Comparison of ENCODE assay signal across 28 cellular contexts in the genomic region with DNA sequence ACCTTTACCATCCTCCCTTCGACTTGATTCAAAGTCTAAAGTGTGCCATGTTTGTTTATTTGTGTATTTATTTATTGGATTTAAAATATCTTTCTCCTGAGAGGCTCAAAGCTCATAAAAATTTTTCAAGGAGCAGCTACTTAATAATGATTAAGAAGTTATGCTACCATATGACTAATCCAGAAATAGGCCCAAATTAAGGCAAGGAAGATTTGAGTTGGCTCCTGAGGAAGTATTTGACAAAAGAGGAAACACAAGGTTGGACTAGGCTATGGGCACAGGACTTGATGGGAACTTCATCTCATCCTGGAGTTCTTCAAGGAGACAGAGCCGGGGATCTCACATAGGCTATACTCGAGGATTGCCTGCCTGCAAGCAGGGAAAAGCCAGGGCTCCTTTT. TPM values are rescaled to one million over a fixed set of nuclear protein-coding genes. Genes with fewer than 3 reads are reported as not detected.
A peak's percentile ranks its signal among the peaks of the same experiment; 100 is the strongest.
DNase-seq lines count a peak whose midpoint lies in the region; ATAC-seq and TF ChIP-seq lines count a peak whose summit lies in the region.
"Had no signal": no experiment of that assay in that cellular context is flagged by ENCODE, and none has a peak within 500 bp of the region (broad histone marks: within the 10 kb centered on the region; RNA-seq: fewer than 3 reads in every experiment).

No MANE protein-coding gene starts in this region.

- H3K4me3 ChIP-seq in psoas muscle = no peak overlapping the region
- H3K4me3 ChIP-seq: esophagus squamous epithelium, right lobe of liver, stomach had no signal

- H3K27ac Mint-ChIP-seq in HFFc6 = peak overlapping the region; percentile 67
- peak overlapping the region; percentile 39 for H3K27ac Mint-ChIP-seq in dendritic cell treated with granulocyte-macrophage colony-stimulating factor and Interleukin-4, amounts not matched to agents 40 ng/mL and 50 ng/mL, for 4 days
- no peak overlapping the region for H3K27ac Mint-ChIP-seq in activated CD4-positive, alpha-beta T cell treated with anti-CD3 and anti-CD28 coated beads for 36 hours
- H3K27ac Mint-ChIP-seq: activated CD8-positive, alpha-beta T cell treated with anti-CD3 and anti-CD28 coated beads for 36 hours; activated T-helper 1 cell treated with anti-CD3 and anti-CD28 coated beads, Interleukin-12 subunit alpha, Interleukin-12 subunit beta, Interleukin-2, Interleukin-4 antibody, amounts not matched to agents 30 ng/mL and 10 ng/mL and 1 ng/mL, durations not matched to agents 14 hours and 24 hours and 36 hours had no signal

- CTCF ChIA-PET in activated CD4-positive, alpha-beta T cell treated with anti-CD3 and anti-CD28 coated beads for 36 hours (lab: Charles Lee) = interaction anchor here (0.6 to 0.8 kb wide), 4 partner anchors 33 to 199 kb away, joined by 3 to 4 read pairs (median 3); no protein-coding TSS in a partner anchor

- intact Hi-C loops in dendritic cell treated with granulocyte-macrophage colony-stimulating factor and Interleukin-4, amounts not matched to agents 40 ng/mL and 50 ng/mL, for 4 days (cut with micrococcal nuclease) = no loop called here
- intact Hi-C loops in psoas muscle (cut with DNase I) = loop anchor here (5.0 kb wide), 1 partner anchor 39 kb away; no protein-coding TSS in a partner anchor
- intact Hi-C loops in activated CD4-positive, alpha-beta T cell treated with anti-CD3 and anti-CD28 coated beads for 36 hours (cut with DNase I, micrococcal nuclease) = no loop called here

- peak overlapping the region; percentile 77 for H3K27ac ChIP-seq in psoas muscle
- H3K27ac ChIP-seq: esophagus squamous epithelium, foreskin keratinocyte, right lobe of liver, stomach had no signal

- H3K27me3 ChIP-seq in psoas muscle (ENCODE audit: insufficient read depth in 3 of 3, low read length in 2 of 3) = no peaks in the 10 kb centered on the region
- H3K27me3 ChIP-seq: esophagus squamous epithelium, foreskin keratinocyte, right lobe of liver, stomach had no signal

- H3K36me3 ChIP-seq in psoas muscle (ENCODE audit: insufficient read depth in 1 of 2, low read depth in 1 of 2) = no peaks in the 10 kb centered on the region
- H3K36me3 ChIP-seq: esophagus squamous epithelium, right lobe of liver, stomach had no signal

- no peak for ATAC-seq in psoas muscle
- no peak for ATAC-seq in activated CD4-positive, alpha-beta T cell treated with anti-CD3 and anti-CD28 coated beads for 36 hours
- no peak for ATAC-seq in GM19463 (IDR thresholded peaks at IDR 0.05; ENCODE audit: unreplicated experiment)
- ATAC-seq: activated CD8-positive, alpha-beta T cell treated with anti-CD3 and anti-CD28 coated beads for 36 hours; right lobe of liver had no signal

- H3K4me3 Mint-ChIP-seq in HFFc6 = no peak overlapping the region
- no peak overlapping the region for H3K4me3 Mint-ChIP-seq in dendritic cell treated with granulocyte-macrophage colony-stimulating factor and Interleukin-4, amounts not matched to agents 40 ng/mL and 50 ng/mL, for 4 days
- no peak overlapping the region for H3K4me3 Mint-ChIP-seq in activated CD4-positive, alpha-beta T cell treated with anti-CD3 and anti-CD28 coated beads for 36 hours
- H3K4me3 Mint-ChIP-seq: activated CD8-positive, alpha-beta T cell treated with anti-CD3 and anti-CD28 coated beads for 36 hours; activated T-helper 1 cell treated with anti-CD3 and anti-CD28 coated beads, Interleukin-12 subunit alpha, Interleukin-12 subunit beta, Interleukin-2, Interleukin-4 antibody, amounts not matched to agents 30 ng/mL and 10 ng/mL and 1 ng/mL, durations not matched to agents 14 hours and 24 hours and 36 hours; neural crest cell had no signal

- no peaks in the 10 kb centered on the region for H3K9me3 ChIP-seq in psoas muscle
- H3K9me3 ChIP-seq: esophagus squamous epithelium, right lobe of liver, stomach had no signal

- DNase-seq in CD1c-positive myeloid dendritic cell (ENCODE audit: extremely low spot score) (peak; percentile 63), HFFc6 (peak; percentile 7), psoas muscle (no peak), hippocampal formation (lab: John Stamatoyannopoulos, UW) (no peak)
- DNase-seq in activated CD4-positive, alpha-beta T cell treated with anti-CD3 and anti-CD28 coated beads for 36 hours = no peak
- DNase-seq: activated CD4-positive, alpha-beta T cell treated with anti-CD3 and anti-CD28 coated beads for 1 hour; activated CD8-positive, alpha-beta memory T cell treated with anti-CD3 and anti-CD28 coated beads, Interleukin-2, amount 50 U/mL, for 48 hours; activated CD8-positive, alpha-beta T cell treated with anti-CD3 and anti-CD28 coated beads for 36 hours; activated naive CD4-positive, alpha-beta T cell treated with Interleukin-2 at 50 U/mL for 16 hours; cerebellar nuclear complex; COR-L47; esophagus squamous epithelium; foreskin keratinocyte; GF-D8; KG1; MM.1S; NCI-H1105 treated with DMSO at 0.1 percent for 48 hours; NCI-H2029 treated with DMSO at 0.1 percent for 48 hours; NCI-H524 treated with DMSO at 0.1 percent for 48 hours; right lobe of liver; SHP77 treated with DMSO at 0.1 percent for 48 hours; stimulated activated CD4-positive, alpha-beta T cell treated with anti-CD3 and anti-CD28 coated beads, Interleukin-12 subunit alpha, Interleukin-12 subunit beta, amount 100 ng/mL, for 4 hours; stimulated activated CD4-positive, alpha-beta T cell treated with anti-CD3 and anti-CD28 coated beads, Interleukin-2, amount 100 ng/mL, for 48 hours; stomach had no signal

- no peaks in the 10 kb centered on the region for H3K27me3 Mint-ChIP-seq in HFFc6 (ENCODE audit: insufficient read depth)
- H3K27me3 Mint-ChIP-seq in dendritic cell treated with granulocyte-macrophage colony-stimulating factor and Interleukin-4, amounts not matched to agents 40 ng/mL and 50 ng/mL, for 4 days = no peaks in the 10 kb centered on the region
- no peaks in the 10 kb centered on the region for H3K27me3 Mint-ChIP-seq in activated CD4-positive, alpha-beta T cell treated with anti-CD3 and anti-CD28 coated beads for 36 hours
- H3K27me3 Mint-ChIP-seq: activated CD8-positive, alpha-beta T cell treated with anti-CD3 and anti-CD28 coated beads for 36 hours had no signal

- H3K36me3 Mint-ChIP-seq in HFFc6 (ENCODE audit: low read depth) = no peaks in the 10 kb centered on the region
- H3K36me3 Mint-ChIP-seq in dendritic cell treated with granulocyte-macrophage colony-stimulating factor and Interleukin-4, amounts not matched to agents 40 ng/mL and 50 ng/mL, for 4 days (ENCODE audit: low read depth) = no peaks in the 10 kb centered on the region
- H3K36me3 Mint-ChIP-seq in activated CD4-positive, alpha-beta T cell treated with anti-CD3 and anti-CD28 coated beads for 36 hours (ENCODE audit: low read depth) = no peaks in the 10 kb centered on the region

- peaks cover 37% of the 10 kb centered on the region for H3K4me1 ChIP-seq in psoas muscle
- H3K4me1 ChIP-seq: right lobe of liver had no signal

- no peaks in the 10 kb centered on the region for H3K9me3 Mint-ChIP-seq in HFFc6
- H3K9me3 Mint-ChIP-seq in dendritic cell treated with granulocyte-macrophage colony-stimulating factor and Interleukin-4, amounts not matched to agents 40 ng/mL and 50 ng/mL, for 4 days = no peaks in the 10 kb centered on the region
- no peaks in the 10 kb centered on the region for H3K9me3 Mint-ChIP-seq in activated CD4-positive, alpha-beta T cell treated with anti-CD3 and anti-CD28 coated beads for 36 hours (ENCODE audit: low read depth)
- H3K9me3 Mint-ChIP-seq: activated CD8-positive, alpha-beta T cell treated with anti-CD3 and anti-CD28 coated beads for 36 hours; activated T-helper 1 cell treated with anti-CD3 and anti-CD28 coated beads, Interleukin-12 subunit alpha, Interleukin-12 subunit beta, Interleukin-2, Interleukin-4 antibody, amounts not matched to agents 30 ng/mL and 10 ng/mL and 1 ng/mL, durations not matched to agents 14 hours and 24 hours and 36 hours; neural crest cell had no signal

- TF ChIP-seq CTCF in HFFc6 (IDR thresholded peaks at IDR 0.05) = no peak
- no peak for TF ChIP-seq CTCF in psoas muscle (IDR thresholded peaks at IDR 0.05)

- H3K4me1 Mint-ChIP-seq in HFFc6 (ENCODE audit: low read depth) = peaks cover 68% of the 10 kb centered on the region
- H3K4me1 Mint-ChIP-seq in dendritic cell treated with granulocyte-macrophage colony-stimulating factor and Interleukin-4, amounts not matched to agents 40 ng/mL and 50 ng/mL, for 4 days (ENCODE audit: low read depth) = peaks cover 35% of the 10 kb centered on the region
- no peaks in the 10 kb centered on the region for H3K4me1 Mint-ChIP-seq in activated CD4-positive, alpha-beta T cell treated with anti-CD3 and anti-CD28 coated beads for 36 hours

- POLR2A ChIA-PET in activated CD4-positive, alpha-beta T cell treated with anti-CD3 and anti-CD28 coated beads for 36 hours (lab: Charles Lee) = no interaction called here

- WGBS in psoas muscle, 3 donors = 63 to 87% (median 80%) methylated on average over 3 of the region's 3 CpGs

RNA-seq across cellular contexts. Expression of a gene that starts 22.4 kb away (rescaled TPM):
- 100 to 1,000 TPM; 153 to 172 (median 156) TPM for total RNA-seq in HFFc6 (2021; fragmentation: NEBNext Ultra II Directional; extraction: Animal tissue kit (Norgen Biotek cat#: 25700))
- total RNA-seq in psoas muscle = 100 to 1,000 TPM; 107 to 140 (median 123) TPM
- 100 to 1,000 TPM in 1 of 3 donors, 10 to 100 TPM in 2; 53.0 to 105 (median 95.3) TPM for polyA plus RNA-seq in psoas muscle
- total RNA-seq in activated CD4-positive, alpha-beta T cell treated with anti-CD3 and anti-CD28 coated beads for 36 hours = 100 to 1,000 TPM; 148 to 154 TPM

Comparison
In these comparisons a context has a peak if more than half of its experiments do, and no peak if none do; other contexts are left out.
1. DNase-seq: peak in CD1c-positive myeloid dendritic cell (single experiment) and HFFc6 (single experiment); none in psoas muscle (0 of 2), activated CD4-positive, alpha-beta T cell treated with anti-CD3 and anti-CD28 coated beads for 36 hours (single experiment) and hippocampal formation (0 of 2).
2. intact Hi-C loops: an anchor here in psoas muscle (5.0 kb wide); none called in dendritic cell treated with granulocyte-macrophage colony-stimulating factor and Interleukin-4, amounts not matched to agents 40 ng/mL and 50 ng/mL, for 4 days and activated CD4-positive, alpha-beta T cell treated with anti-CD3 and anti-CD28 coated beads for 36 hours.